In genomic region chrX:147914609-147915008, GRCh38 we compare ENCODE assay signal across 1 cellular context.
TF ChIP-seq lines count a peak whose summit lies in the region.

No MANE protein-coding gene starts in this region.

TF ChIP-seq in HEK293, 187 proteins besides CTCF, POLR2A, EP300 and RAD21 (continued from another document):
- no peak for TF ChIP-seq ZNF530 (tag by site-specific recombination; IDR thresholded peaks at IDR 0.05; ENCODE audit: low read depth)
- no peak for TF ChIP-seq ZNF548 (tag by site-specific recombination; IDR thresholded peaks at IDR 0.05)
- TF ChIP-seq ZNF747 (tag by site-specific recombination; IDR thresholded peaks at IDR 0.05), result no peak
- no peak for TF ChIP-seq ZBTB21 (tag by site-specific recombination; IDR thresholded peaks at IDR 0.05)
- TF ChIP-seq ZNF426 (tag by site-specific recombination; IDR thresholded peaks at IDR 0.05), result no peak
- no peak for TF ChIP-seq ZNF658 (tag by site-specific recombination; IDR thresholded peaks at IDR 0.05)
- no peak for TF ChIP-seq ZNF394 (tag by site-specific recombination; IDR thresholded peaks at IDR 0.05; ENCODE audit: borderline replicate concordance)
- TF ChIP-seq, protein P1, sequence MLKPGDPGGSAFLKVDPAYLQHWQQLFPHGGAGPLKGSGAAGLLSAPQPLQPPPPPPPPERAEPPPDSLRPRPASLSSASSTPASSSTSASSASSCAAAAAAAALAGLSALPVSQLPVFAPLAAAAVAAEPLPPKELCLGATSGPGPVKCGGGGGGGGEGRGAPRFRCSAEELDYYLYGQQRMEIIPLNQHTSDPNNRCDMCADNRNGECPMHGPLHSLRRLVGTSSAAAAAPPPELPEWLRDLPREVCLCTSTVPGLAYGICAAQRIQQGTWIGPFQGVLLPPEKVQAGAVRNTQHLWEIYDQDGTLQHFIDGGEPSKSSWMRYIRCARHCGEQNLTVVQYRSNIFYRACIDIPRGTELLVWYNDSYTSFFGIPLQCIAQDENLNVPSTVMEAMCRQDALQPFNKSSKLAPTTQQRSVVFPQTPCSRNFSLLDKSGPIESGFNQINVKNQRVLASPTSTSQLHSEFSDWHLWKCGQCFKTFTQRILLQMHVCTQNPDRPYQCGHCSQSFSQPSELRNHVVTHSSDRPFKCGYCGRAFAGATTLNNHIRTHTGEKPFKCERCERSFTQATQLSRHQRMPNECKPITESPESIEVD (tag by site-specific recombination; IDR thresholded peaks at IDR 0.05), result peak; percentile 88
- TF ChIP-seq HOXD13 (CRISPR knock-in tag; IDR thresholded peaks at IDR 0.05; ENCODE audit: borderline replicate concordance), result no peak
- TF ChIP-seq ZNF26 (tag by site-specific recombination; IDR thresholded peaks at IDR 0.05), result no peak
- TF ChIP-seq GLI2 (tag by site-specific recombination; IDR thresholded peaks at IDR 0.05; ENCODE audit: borderline replicate concordance, low read depth), result peak; percentile 7; the same call in 1 of the 2 replicates
- no peak for TF ChIP-seq ZNF521 (tag by site-specific recombination; IDR thresholded peaks at IDR 0.05)
- no peak for TF ChIP-seq ZNF624 (tag by site-specific recombination; IDR thresholded peaks at IDR 0.05)
- TF ChIP-seq ZFP3 (tag by site-specific recombination; IDR thresholded peaks at IDR 0.05; ENCODE audit: low read depth), result no peak
- no peak for TF ChIP-seq ZNF37A (tag by site-specific recombination; IDR thresholded peaks at IDR 0.05)
- TF ChIP-seq ZNF600 (tag by site-specific recombination; IDR thresholded peaks at IDR 0.05), result no peak
- peak; percentile 70 for TF ChIP-seq ZNF843 (tag by site-specific recombination; IDR thresholded peaks at IDR 0.05)
- TF ChIP-seq, protein P2, sequence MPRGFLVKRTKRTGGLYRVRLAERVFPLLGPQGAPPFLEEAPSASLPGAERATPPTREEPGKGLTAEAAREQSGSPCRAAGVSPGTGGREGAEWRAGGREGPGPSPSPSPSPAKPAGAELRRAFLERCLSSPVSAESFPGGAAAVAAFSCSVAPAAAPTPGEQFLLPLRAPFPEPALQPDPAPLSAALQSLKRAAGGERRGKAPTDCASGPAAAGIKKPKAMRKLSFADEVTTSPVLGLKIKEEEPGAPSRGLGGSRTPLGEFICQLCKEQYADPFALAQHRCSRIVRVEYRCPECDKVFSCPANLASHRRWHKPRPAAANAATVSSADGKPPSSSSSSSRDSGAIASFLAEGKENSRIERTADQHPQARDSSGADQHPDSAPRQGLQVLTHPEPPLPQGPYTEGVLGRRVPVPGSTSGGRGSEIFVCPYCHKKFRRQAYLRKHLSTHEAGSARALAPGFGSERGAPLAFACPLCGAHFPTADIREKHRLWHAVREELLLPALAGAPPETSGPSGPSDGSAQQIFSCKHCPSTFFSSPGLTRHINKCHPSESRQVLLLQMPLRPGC (tag by site-specific recombination; IDR thresholded peaks at IDR 0.05), result no peak
- no peak for TF ChIP-seq ZNF335 (tag by site-specific recombination; conservative IDR thresholded peaks at IDR 0.05)
- TF ChIP-seq ZSCAN18 (tag by site-specific recombination; IDR thresholded peaks at IDR 0.05), result no peak
